ENCODE assay signal across 13 cellular contexts in the genomic region with DNA sequence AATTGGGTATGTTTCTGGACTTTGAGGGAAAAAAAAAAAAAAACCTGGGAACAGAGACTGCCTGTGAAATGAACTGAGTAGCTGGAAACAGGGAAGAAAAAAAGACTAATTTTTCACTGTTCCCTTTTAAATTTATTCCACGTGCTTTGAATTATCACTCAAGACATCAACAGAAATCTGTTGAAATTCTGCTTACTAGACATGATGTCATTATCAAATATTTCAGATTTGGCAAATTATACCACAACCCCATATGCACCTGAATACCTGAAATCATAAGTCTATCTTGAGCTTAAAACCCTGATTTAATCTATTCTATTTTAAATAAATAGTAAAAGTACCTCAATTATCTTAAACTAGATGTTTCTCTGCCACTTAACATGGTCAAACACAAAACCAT. TPM values are rescaled to one million over a fixed set of nuclear protein-coding genes. Genes with fewer than 3 reads are reported as not detected.
DNase-seq lines count a peak whose midpoint lies in the region; TF ChIP-seq lines count a peak whose summit lies in the region.
"Had no signal": no experiment of that assay in that cellular context is flagged by ENCODE, and none has a peak within 500 bp of the region (broad histone marks: within the 10 kb centered on the region; RNA-seq: fewer than 3 reads in every experiment).

No MANE protein-coding gene starts in this region.

- no peak overlapping the region for H3K4me3 Mint-ChIP-seq in Caco-2 (ENCODE audit: unreplicated experiment)
- H3K4me3 Mint-ChIP-seq: natural killer cell treated with Interleukin-12 subunit alpha and Interleukin-12 subunit beta and Interleukin-15 and Interleukin-18, amount 100 ng/mL, for 72 hours had no signal

- no peak overlapping the region for H2AK5ac ChIP-seq in trophoblast cell (ENCODE audit: low read length)

- H3K4me3 ChIP-seq in Caco-2 (ENCODE audit: low read depth, low read length) (no peak overlapping the region), mammary epithelial cell (replicated peaks in 1 of 3; ENCODE audit: insufficient read depth in 1 of 3, low read depth in 2 of 3, low read length in 3 of 3) (peak overlapping the region in 1 of 3 experiments; percentile 35), trophoblast cell (ENCODE audit: low read depth, low read length) (no peak overlapping the region), BE2C (ENCODE audit: low read depth, low read length) (no peak overlapping the region)
- H3K4me3 ChIP-seq: sigmoid colon had no signal

- no peak overlapping the region for H2BK12ac ChIP-seq in trophoblast cell (ENCODE audit: low read length)

- no peak overlapping the region for H4K12ac ChIP-seq in trophoblast cell (ENCODE audit: low read depth, low read length)

- TF ChIP-seq CTCF in Caco-2 (IDR thresholded peaks at IDR 0.05; ENCODE audit: insufficient read depth in 1 of 2, low read depth in 1 of 2, low read length in 1 of 2, severe bottlenecking in 1 of 2, unreplicated experiment in 1 of 2) (no peak), mammary epithelial cell (conservative IDR thresholded peaks at IDR 0.05 in 1 of 2, IDR thresholded peaks at IDR 0.05 in 1 of 2; ENCODE audit: extremely low read depth in 1 of 2, insufficient read depth in 1 of 2, low read depth in 1 of 2, low read length in 2 of 2) (no peak), BE2C (IDR thresholded peaks at IDR 0.05; ENCODE audit: low read depth, low read length) (no peak)

- H4K20me1 ChIP-seq in mammary epithelial cell (ENCODE audit: insufficient read depth, low read length): no peaks in the 10 kb centered on the region

- H3K4me1 ChIP-seq in Caco-2 (peaks cover 27% of the 10 kb centered on the region), mammary epithelial cell (ENCODE audit: insufficient read depth, low read length) (peaks cover 36% of the 10 kb centered on the region), trophoblast cell (ENCODE audit: control insufficient read depth in 1 of 2, insufficient read depth in 2 of 2, low read length in 2 of 2) (peaks cover 0 to 6% of the 10 kb centered on the region in 2 experiments), BE2C (no peaks in the 10 kb centered on the region)

- H3K36me3 Mint-ChIP-seq in Caco-2 (ENCODE audit: insufficient read depth, unreplicated experiment): peaks cover 21% of the 10 kb centered on the region
- H3K36me3 Mint-ChIP-seq: natural killer cell treated with Interleukin-12 subunit alpha and Interleukin-12 subunit beta and Interleukin-15 and Interleukin-18, amount 100 ng/mL, for 72 hours had no signal

- in situ Hi-C loops in mammary epithelial cell (cut with MboI; ENCODE audit: low sequenced_read_pairs in 2 of 2): loop anchor here in 1 of 2 donors (25.0 kb wide), 1 partner anchor 196 kb away; no protein-coding TSS in a partner anchor

- H3K9me3 ChIP-seq in Caco-2: peaks cover 12% of the 10 kb centered on the region; the same call in 1 of the 2 replicates
- peaks cover 17% of the 10 kb centered on the region for H3K9me3 ChIP-seq in KOPT-K1 (ENCODE audit: insufficient read depth, low read length, poor library complexity, severe bottlenecking)
- no peaks in the 10 kb centered on the region for H3K9me3 ChIP-seq in mammary epithelial cell (replicated peaks; ENCODE audit: insufficient read depth, low read length)
- no peaks in the 10 kb centered on the region for H3K9me3 ChIP-seq in trophoblast cell (ENCODE audit: insufficient read depth, low read depth, low read length)
- H3K9me3 ChIP-seq in BE2C: no peaks in the 10 kb centered on the region; the same call in 1 of the 2 replicates
- H3K9me3 ChIP-seq: sigmoid colon had no signal

- H3K4me2 ChIP-seq in mammary epithelial cell (ENCODE audit: insufficient read depth, low read depth, low read length) (peak overlapping the region; percentile 68), trophoblast cell (ENCODE audit: low read length) (no peak overlapping the region)

- H3K27ac Mint-ChIP-seq in Caco-2 (ENCODE audit: unreplicated experiment): peak overlapping the region; percentile 0

- no peak overlapping the region for H3K14ac ChIP-seq in trophoblast cell (ENCODE audit: low read length)

- 81% methylated on average over 1 of the region's 1 CpG for WGBS in mammary epithelial cell (ENCODE audit: low coverage, missing lambda C conversion rate)
- no CpG with 5 or more reads among the region's 1 CpG for WGBS in trophoblast cell (ENCODE audit: extremely low coverage, insufficient coverage, insufficient read length)

- no peaks in the 10 kb centered on the region; the same call in 1 of the 2 replicates for H3K36me3 ChIP-seq in Caco-2 (ENCODE audit: control insufficient read depth, insufficient read depth, low read length)
- H3K36me3 ChIP-seq in KOPT-K1 (ENCODE audit: insufficient read depth, low read length): peaks cover 6% of the 10 kb centered on the region
- no peaks in the 10 kb centered on the region for H3K36me3 ChIP-seq in mammary epithelial cell (ENCODE audit: insufficient read depth, low read length)
- no peaks in the 10 kb centered on the region for H3K36me3 ChIP-seq in trophoblast cell (ENCODE audit: control insufficient read depth in 1 of 2, insufficient read depth in 2 of 2, low read length in 2 of 2)
- no peaks in the 10 kb centered on the region for H3K36me3 ChIP-seq in BE2C
- H3K36me3 ChIP-seq: sigmoid colon had no signal

- no peak overlapping the region for H2BK5ac ChIP-seq in trophoblast cell (ENCODE audit: low read depth, low read length, poor library complexity)

- BruUV-seq in Caco-2 (replicated peaks; lab: Mats Ljungman, UMichigan) (no TSS peak), mammary epithelial cell (replicated peaks; lab: Mats Ljungman, UMichigan) (no TSS peak)

- no peak overlapping the region for H3K18ac ChIP-seq in trophoblast cell (ENCODE audit: low read length)

- POLR2A ChIA-PET in Caco-2 (lab: Charles Lee): no interaction called here

- H3K79me2 ChIP-seq in mammary epithelial cell (ENCODE audit: insufficient read depth, low read length) (peaks cover 98% of the 10 kb centered on the region), trophoblast cell (ENCODE audit: control insufficient read depth, insufficient read depth, low read length, poor library complexity) (peaks cover 10% of the 10 kb centered on the region)

- no peak overlapping the region for H3K23ac ChIP-seq in trophoblast cell (ENCODE audit: low read length)

- H3K9ac ChIP-seq in mammary epithelial cell (ENCODE audit: insufficient read depth, low read length) (peak overlapping the region; percentile 58), trophoblast cell (ENCODE audit: low read length) (no peak overlapping the region)
- H3K9ac ChIP-seq: parathyroid adenoma had no signal

- H4K8ac ChIP-seq in trophoblast cell (ENCODE audit: low read depth, low read length): no peak overlapping the region

- CTCF ChIA-PET in Caco-2 (lab: Charles Lee): interaction anchor here (1.8 kb wide), 1 partner anchor 204 kb away, joined by 6 read pairs; no protein-coding TSS in a partner anchor
- CTCF ChIA-PET in mammary epithelial cell (lab: Charles Lee; ENCODE audit: low non-redundant PET): no interaction called here

- H3K27me3 ChIP-seq in Caco-2 (replicated peaks; ENCODE audit: control insufficient read depth, insufficient read depth, low read length) (no peaks in the 10 kb centered on the region), mammary epithelial cell (ENCODE audit: insufficient read depth, low read length) (no peaks in the 10 kb centered on the region), trophoblast cell (ENCODE audit: insufficient read depth, low read length) (no peaks in the 10 kb centered on the region), BE2C (no peaks in the 10 kb centered on the region)
- H3K27me3 ChIP-seq: sigmoid colon had no signal

- no peak overlapping the region for H4K91ac ChIP-seq in trophoblast cell (ENCODE audit: low read depth, low read length)

- intact Hi-C loops in Caco-2 (cut with micrococcal nuclease; ENCODE audit: unreplicated experiment) (no loop called here), mammary epithelial cell (cut with micrococcal nuclease) (no loop called here)

- H3K27ac ChIP-seq in KOPT-K1 (ENCODE audit: low read depth, low read length, poor library complexity, severe bottlenecking) (peak overlapping the region; percentile 66), mammary epithelial cell (ENCODE audit: insufficient read depth, low read depth, low read length) (peak overlapping the region; percentile 94), trophoblast cell (ENCODE audit: low read depth, low read length) (peak overlapping the region; percentile 4)
- H3K27ac ChIP-seq: parathyroid adenoma had no signal

- H3K79me1 ChIP-seq in trophoblast cell (ENCODE audit: low read length): peaks cover 6% of the 10 kb centered on the region

- peaks cover 32% of the 10 kb centered on the region for H3K9me3 Mint-ChIP-seq in Caco-2 (ENCODE audit: unreplicated experiment)
- H3K9me3 Mint-ChIP-seq: natural killer cell treated with Interleukin-12 subunit alpha and Interleukin-12 subunit beta and Interleukin-15 and Interleukin-18, amount 100 ng/mL, for 72 hours had no signal

- DNase-seq in Caco-2: no peak
- no peak for DNase-seq in mammary epithelial cell
- peak in 1 of 2 donors; percentile 31 for DNase-seq in trophoblast cell
- DNase-seq in amygdala (lab: John Stamatoyannopoulos, UW): no peak
- no peak for DNase-seq in NCI-H69 (lab: John Stamatoyannopoulos, UW)
- no peak for DNase-seq in BE2C
- DNase-seq in activated effector memory CD4-positive, alpha-beta T cell treated with anti-CD3 and anti-CD28 coated beads, Interleukin-2, amount 50 U/mL, for 16 hours: no peak
- DNase-seq: activated CD4-positive, alpha-beta T cell treated with anti-CD3 and anti-CD28 coated beads, Interleukin-2, amount 50 U/mL, for 1 hour; activated gamma-delta T cell; sigmoid colon had no signal

- no peak overlapping the region for H2AFZ ChIP-seq in mammary epithelial cell (ENCODE audit: low read depth, low read length)
- no peak overlapping the region for H2AFZ ChIP-seq in trophoblast cell (ENCODE audit: insufficient read depth, low read length, poor library complexity)
- H2AFZ ChIP-seq: parathyroid adenoma had no signal

- dilution Hi-C loops in mammary epithelial cell (cut with HindIII; ENCODE audit: low sequenced_read_pairs): loop anchor here (5.0 kb wide), 1 partner anchor 36 kb away; no protein-coding TSS in a partner anchor

- no peak overlapping the region for H3K4ac ChIP-seq in trophoblast cell (ENCODE audit: low read depth, low read length)

- H3K27me3 Mint-ChIP-seq in Caco-2 (ENCODE audit: insufficient read depth, unreplicated experiment): no peaks in the 10 kb centered on the region
- H3K27me3 Mint-ChIP-seq: natural killer cell treated with Interleukin-12 subunit alpha and Interleukin-12 subunit beta and Interleukin-15 and Interleukin-18, amount 100 ng/mL, for 72 hours had no signal

- peaks cover 39% of the 10 kb centered on the region for H3K4me1 Mint-ChIP-seq in Caco-2 (ENCODE audit: low read depth, unreplicated experiment)

- H2BK120ac ChIP-seq in trophoblast cell (ENCODE audit: insufficient read depth, low read length, poor library complexity): no peak overlapping the region

RNA-seq across cellular contexts. Expression of a gene that starts 5.0 kb away (rescaled TPM):
- total RNA-seq in Caco-2 (2022) (56.6 and 66.4 TPM in 2 replicates), mammary epithelial cell (10 to 100 TPM; 80.4 to 81.8 TPM)
- 62.1 TPM for polyA plus RNA-seq in mammary epithelial cell
- 28.5 TPM for polyA minus RNA-seq in mammary epithelial cell
- 23.7 and 24.1 TPM in 2 replicates for polyA plus RNA-seq in trophoblast cell (2013)
- polyA plus RNA-seq in BE2C (2012; ENCODE audit: insufficient read depth, insufficient read length, low read depth): 9.2 TPM

RNA-seq across cellular contexts. Expression of a gene that starts 50.4 kb away (rescaled TPM):
- total RNA-seq in Caco-2 (2022): 89.7 and 95.7 TPM in 2 replicates
- total RNA-seq in mammary epithelial cell: 10 to 100 TPM; 57.7 to 80.4 TPM
- polyA plus RNA-seq in mammary epithelial cell: 16.9 TPM
- polyA minus RNA-seq in mammary epithelial cell: 36.0 TPM
- polyA plus RNA-seq in trophoblast cell (2013): 35.9 and 36.9 TPM in 2 replicates
- 44.8 TPM for polyA plus RNA-seq in BE2C (2012; ENCODE audit: insufficient read depth, insufficient read length, low read depth)

Comparison
In these comparisons a context has a peak if more than half of its experiments do, and no peak if none do; other contexts are left out.
1. H3K27ac ChIP-seq: peak in every context shown above with its lines; median percentile 94 in mammary epithelial cell; 66 in KOPT-K1; 4 in trophoblast cell.